Comparison of ENCODE assay signal across 8 cellular contexts in genomic region chr15:92820233-92821021, GRCh38.
DNase-seq lines count a peak whose midpoint lies in the region; ATAC-seq and TF ChIP-seq lines count a peak whose summit lies in the region.

No MANE protein-coding gene starts in this region.

- ATAC-seq in HG02571 (IDR thresholded peaks at IDR 0.05; ENCODE audit: unreplicated experiment) (peak; percentile 84), omental fat pad (ENCODE audit: low FRiP score) (peak; percentile 84)

- H3K27me3 Mint-ChIP-seq in activated naive CD4-positive, alpha-beta T cell treated with anti-CD3 and anti-CD28 coated beads, Interleukin-2, amount 10 ng/mL, durations not matched to agents 7 days and 5 days, result no peaks in the 10 kb centered on the region

- H3K9me3 Mint-ChIP-seq in activated naive CD4-positive, alpha-beta T cell treated with anti-CD3 and anti-CD28 coated beads, Interleukin-2, amount 10 ng/mL, durations not matched to agents 7 days and 5 days, result no peaks in the 10 kb centered on the region

- peaks cover 74% of the 10 kb centered on the region for H3K4me1 Mint-ChIP-seq in activated naive CD4-positive, alpha-beta T cell treated with anti-CD3 and anti-CD28 coated beads, Interleukin-2, amount 10 ng/mL, durations not matched to agents 7 days and 5 days

- no peak for TF ChIP-seq CTCF in omental fat pad (IDR thresholded peaks at IDR 0.05)

- peak; percentile 92 for DNase-seq in NAMALWA (ENCODE audit: low spot score)
- peak; percentile 92 for DNase-seq in SK-N-DZ (ENCODE audit: low spot score)
- DNase-seq in activated naive CD4-positive, alpha-beta T cell treated with anti-CD3 and anti-CD28 coated beads, Interleukin-2, amount 10 ng/mL, durations not matched to agents 7 days and 5 days, result peak; percentile 91
- DNase-seq in globus pallidus (ENCODE audit: low spot score), result peak; percentile 95
- peak; percentile 65 for DNase-seq in omental fat pad (ENCODE audit: low spot score)

- H3K36me3 Mint-ChIP-seq in activated naive CD4-positive, alpha-beta T cell treated with anti-CD3 and anti-CD28 coated beads, Interleukin-2, amount 10 ng/mL, durations not matched to agents 7 days and 5 days, result peaks cover 3% of the 10 kb centered on the region

- CTCF ChIA-PET in activated naive CD4-positive, alpha-beta T cell treated with anti-CD3 and anti-CD28 coated beads, Interleukin-2, amount 10 ng/mL, durations not matched to agents 7 days and 5 days (lab: Charles Lee), result interaction anchor here (0.6 to 3.1 kb wide), 6 partner anchors 9 to 97 kb away, joined by 3 to 22 read pairs (median 5); no protein-coding TSS in a partner anchor

- H3K27ac Mint-ChIP-seq in activated naive CD4-positive, alpha-beta T cell treated with anti-CD3 and anti-CD28 coated beads, Interleukin-2, amount 10 ng/mL, durations not matched to agents 7 days and 5 days, result peak overlapping the region; percentile 96

- H3K4me3 ChIP-seq in GM08714 (ENCODE audit: low read length), result peak overlapping the region; percentile 81

- H3K4me3 Mint-ChIP-seq in activated naive CD4-positive, alpha-beta T cell treated with anti-CD3 and anti-CD28 coated beads, Interleukin-2, amount 10 ng/mL, durations not matched to agents 7 days and 5 days, result peak overlapping the region; percentile 77

- peak overlapping the region; percentile 97 for H3K27ac ChIP-seq in temporal lobe (ENCODE audit: low read depth, low read length)

Comparison
In these comparisons a context has a peak if more than half of its experiments do, and no peak if none do; other contexts are left out.
1. Peak in every context shown above with its lines: DNase-seq, ATAC-seq, H3K4me3 ChIP-seq and H3K27ac ChIP-seq.